Comparison of ENCODE assay signal across 8 cellular contexts in the genomic region with DNA sequence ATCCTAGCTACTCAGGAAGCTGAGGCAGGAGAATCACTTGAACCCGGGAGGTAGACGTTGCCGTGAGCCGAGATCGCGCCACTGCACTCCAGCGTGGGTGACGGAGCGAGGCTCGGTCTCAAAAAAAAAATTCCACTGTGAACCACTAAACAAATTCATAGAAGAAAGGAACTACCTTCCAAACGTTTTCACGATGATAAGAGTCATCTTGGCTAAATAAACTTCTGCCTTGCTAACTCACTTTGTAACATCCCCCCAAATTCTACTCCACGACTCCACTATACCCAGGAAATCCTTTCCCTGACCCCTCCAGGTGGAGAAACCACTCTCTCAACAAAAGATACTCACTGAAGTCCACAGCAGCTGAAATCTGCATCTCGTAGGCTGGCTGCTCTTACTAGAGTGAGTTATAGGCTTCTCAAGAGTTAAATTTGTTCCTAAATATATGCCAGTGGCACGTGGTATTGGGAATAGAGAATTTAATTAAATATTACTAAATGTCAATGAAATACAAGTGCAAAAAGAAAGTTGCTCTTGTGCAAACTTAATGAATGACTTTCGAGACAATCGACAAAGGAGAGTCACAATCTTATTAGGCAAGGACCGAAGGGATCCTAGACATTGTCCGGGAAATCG. TPM values are rescaled to one million over a fixed set of nuclear protein-coding genes. Genes with fewer than 3 reads are reported as not detected.
DNase-seq lines count a peak whose midpoint lies in the region; ATAC-seq and TF ChIP-seq lines count a peak whose summit lies in the region.

No MANE protein-coding gene starts in this region.

- H3K4me3 Mint-ChIP-seq in Caco-2 (ENCODE audit: unreplicated experiment) = peak overlapping the region; percentile 80

- CTCF ChIA-PET in Caco-2 (lab: Charles Lee) = no interaction called here

- peak overlapping the region; percentile 89 for H3K4me2 ChIP-seq in osteoblast (ENCODE audit: insufficient read depth, low read length)

- ATAC-seq in mucosa of descending colon = no peak
- no peak for ATAC-seq in HG02571 (IDR thresholded peaks at IDR 0.05; ENCODE audit: unreplicated experiment)
- no peak for ATAC-seq in GM21737 (IDR thresholded peaks at IDR 0.05; ENCODE audit: unreplicated experiment)

- intact Hi-C loops in Caco-2 (cut with micrococcal nuclease; ENCODE audit: unreplicated experiment) = loop anchor here (2.0 to 10.0 kb wide), 2 partner anchors 21 to 241 kb away; no protein-coding TSS in a partner anchor
- intact Hi-C loops in mucosa of descending colon (cut with DNase I, micrococcal nuclease) = no loop called here

- no peaks in the 10 kb centered on the region for H3K9me3 ChIP-seq in Caco-2
- H3K9me3 ChIP-seq in ectodermal cell (ENCODE audit: control insufficient read depth, low read length) = no peaks in the 10 kb centered on the region
- H3K9me3 ChIP-seq in osteoblast (ENCODE audit: low read depth, low read length) = no peaks in the 10 kb centered on the region
- no peaks in the 10 kb centered on the region for H3K9me3 ChIP-seq in mucosa of descending colon

- peak overlapping the region; percentile 75 for H2AFZ ChIP-seq in osteoblast (ENCODE audit: low read length)

- H3K4me3 ChIP-seq in Caco-2 (ENCODE audit: low read depth, low read length) = peak overlapping the region; percentile 78
- H3K4me3 ChIP-seq in NB4 (ENCODE audit: low read depth, low read length) = peak overlapping the region; percentile 75
- H3K4me3 ChIP-seq in ectodermal cell (ENCODE audit: insufficient read depth, low read depth, low read length) = peak overlapping the region; percentile 58
- peak overlapping the region; percentile 89 for H3K4me3 ChIP-seq in osteoblast (ENCODE audit: insufficient read depth, low read length)
- no peak overlapping the region for H3K4me3 ChIP-seq in mucosa of descending colon

- H3K4me1 ChIP-seq in Caco-2 (peaks cover 29% of the 10 kb centered on the region), ectodermal cell (ENCODE audit: control insufficient read depth, insufficient read depth, low read length) (peaks cover 27% of the 10 kb centered on the region), osteoblast (ENCODE audit: insufficient read depth, low read length) (peaks cover 37% of the 10 kb centered on the region), mucosa of descending colon (ENCODE audit: low read depth) (peaks cover 18% of the 10 kb centered on the region)

- H3K9me3 Mint-ChIP-seq in Caco-2 (ENCODE audit: unreplicated experiment) = no peaks in the 10 kb centered on the region

- POLR2A ChIA-PET in Caco-2 (lab: Charles Lee) = interaction anchor here (1.0 kb wide), 1 partner anchor 76 kb away, joined by 3 read pairs; no protein-coding TSS in a partner anchor

- no peaks in the 10 kb centered on the region for H3K27me3 ChIP-seq in Caco-2 (replicated peaks; ENCODE audit: control insufficient read depth, insufficient read depth, low read length)
- H3K27me3 ChIP-seq in ectodermal cell (ENCODE audit: control insufficient read depth, insufficient read depth, low read length, poor library complexity, severe bottlenecking) = no peaks in the 10 kb centered on the region
- H3K27me3 ChIP-seq in osteoblast (ENCODE audit: insufficient read depth, low read length) = no peaks in the 10 kb centered on the region

- WGBS in ectodermal cell, 2 experiments = 64 to 68% methylated on average over 19 to 20 of the region's 20 CpGs

- H3K79me2 ChIP-seq in osteoblast (ENCODE audit: insufficient read depth, low read length) = peaks cover 30% of the 10 kb centered on the region

- H3K27ac Mint-ChIP-seq in Caco-2 (ENCODE audit: unreplicated experiment) = peak overlapping the region; percentile 82

- BruUV-seq in Caco-2 (replicated peaks; lab: Mats Ljungman, UMichigan) = no TSS peak

- peaks cover 24% of the 10 kb centered on the region for H4K20me1 ChIP-seq in osteoblast (ENCODE audit: insufficient read depth, low read length)

- H3K27ac ChIP-seq in ectodermal cell (ENCODE audit: insufficient read depth, low read depth, low read length, poor library complexity, severe bottlenecking) (peak overlapping the region; percentile 87), osteoblast (ENCODE audit: low read depth, low read length) (peak overlapping the region; percentile 20)

- DNase-seq in Caco-2 (no peak), NB4 (ENCODE audit: low read depth) (no peak), osteoblast (ENCODE audit: insufficient read length, low spot score, missing footprints) (peak; percentile 26), mucosa of descending colon (no peak), DMS79 treated with DMSO at 0.1 percent for 48 hours (lab: John Stamatoyannopoulos, UW) (no peak)

- peaks cover 44% of the 10 kb centered on the region for H3K36me3 Mint-ChIP-seq in Caco-2 (ENCODE audit: insufficient read depth, unreplicated experiment)

- TF ChIP-seq POLR2A in NB4 (IDR thresholded peaks at IDR 0.05; ENCODE audit: extremely low read depth, insufficient read length) = no peak

- H3K4me1 Mint-ChIP-seq in Caco-2 (ENCODE audit: low read depth, unreplicated experiment) = peaks cover 22% of the 10 kb centered on the region

- H3K27me3 Mint-ChIP-seq in Caco-2 (ENCODE audit: insufficient read depth, unreplicated experiment) = no peaks in the 10 kb centered on the region

- no peak for TF ChIP-seq CTCF in Caco-2 (IDR thresholded peaks at IDR 0.05; ENCODE audit: insufficient read depth in 1 of 2, low read depth in 1 of 2, low read length in 1 of 2, severe bottlenecking in 1 of 2, unreplicated experiment in 1 of 2)
- no peak for TF ChIP-seq CTCF in NB4 (IDR thresholded peaks at IDR 0.05; ENCODE audit: low read depth, low read length)
- no peak for TF ChIP-seq CTCF in osteoblast (IDR thresholded peaks at IDR 0.05; ENCODE audit: extremely low read depth, low read depth, low read length)
- no peak for TF ChIP-seq CTCF in mucosa of descending colon (IDR thresholded peaks at IDR 0.05)

- H3K36me3 ChIP-seq in Caco-2 (ENCODE audit: control insufficient read depth, insufficient read depth, low read length) = no peaks in the 10 kb centered on the region; the same call in 1 of the 2 replicates
- H3K36me3 ChIP-seq in ectodermal cell (ENCODE audit: control insufficient read depth, insufficient read depth, low read length) = no peaks in the 10 kb centered on the region
- H3K36me3 ChIP-seq in osteoblast (ENCODE audit: insufficient read depth, low read length) = no peaks in the 10 kb centered on the region
- H3K36me3 ChIP-seq in mucosa of descending colon (ENCODE audit: low read depth) = no peaks in the 10 kb centered on the region

RNA-seq across cellular contexts. Expression of gene GTF2I, which starts 1.6 kb away (rescaled TPM):
- total RNA-seq in Caco-2 (2022) (252 and 265 TPM in 2 replicates), osteoblast (143 and 153 TPM in 2 replicates), mucosa of descending colon (100 to 1,000 TPM; 111 to 220 (median 130) TPM)
- polyA plus RNA-seq in ectodermal cell (2013, experiment 1 of 4) = 323 TPM
- 337 TPM for polyA plus RNA-seq in ectodermal cell (2013, experiment 2 of 4)
- polyA plus RNA-seq in ectodermal cell (2013, experiment 3 of 4) = 254 TPM
- 274 TPM for polyA plus RNA-seq in ectodermal cell (2013, experiment 4 of 4)
